ENCODE assay signal across 22 cellular contexts in the genomic region with DNA sequence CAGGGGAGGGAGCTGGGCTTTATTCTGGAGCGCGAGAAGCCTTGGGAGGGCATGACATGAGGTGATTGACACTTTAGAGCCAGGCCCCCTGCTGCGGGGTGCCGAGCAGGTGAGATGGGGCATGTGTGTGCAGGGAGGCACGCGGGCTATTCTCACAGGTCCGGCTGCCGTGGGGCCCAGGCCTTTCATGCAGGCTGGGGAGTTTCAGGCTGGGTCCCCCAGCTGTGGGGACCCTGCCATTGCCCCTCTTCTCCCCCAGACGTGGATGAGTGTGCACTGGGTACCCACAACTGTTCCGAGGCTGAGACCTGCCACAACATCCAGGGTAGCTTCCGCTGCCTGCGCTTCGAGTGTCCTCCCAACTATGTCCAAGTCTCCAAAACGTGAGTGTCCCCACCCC.
DNase-seq lines count a peak whose midpoint lies in the region; ATAC-seq and TF ChIP-seq lines count a peak whose summit lies in the region.
"Had no signal": no experiment of that assay in that cellular context is flagged by ENCODE, and none has a peak within 500 bp of the region (broad histone marks: within the 10 kb centered on the region; RNA-seq: fewer than 3 reads in every experiment).

No MANE protein-coding gene starts in this region.

- H3K4me3 Mint-ChIP-seq in CD4-positive, alpha-beta memory T cell, result no peak overlapping the region
- H3K4me3 Mint-ChIP-seq: B cell; CD4-positive, alpha-beta T cell; CD8-positive, alpha-beta memory T cell had no signal

- H3K9ac ChIP-seq in neuronal stem cell (ENCODE audit: low read depth, low read length, poor library complexity), result peak overlapping the region; percentile 3
- H3K9ac ChIP-seq: BLaER1 treated with 17β-estradiol and CSF1 and Interleukin-3, amounts not matched to agents 10 nM and 100 nM had no signal

- H2BK120ac ChIP-seq in neuronal stem cell (ENCODE audit: low read depth, low read length), result no peak overlapping the region

- peak overlapping the region; percentile 22 for H2AK5ac ChIP-seq in neuronal stem cell (ENCODE audit: low read depth, low read length)

- H3K4ac ChIP-seq in neuronal stem cell (ENCODE audit: low read length), result no peak overlapping the region

- no peak overlapping the region for H3K4me2 ChIP-seq in neuronal stem cell (ENCODE audit: insufficient read depth, low read length, poor library complexity, severe bottlenecking)
- H3K4me2 ChIP-seq: A549 had no signal

- peaks cover 4 to 6% of the 10 kb centered on the region in 2 donors for H3K4me1 ChIP-seq in neuronal stem cell (ENCODE audit: control insufficient read depth in 2 of 2, insufficient read depth in 1 of 2, low read depth in 1 of 2, low read length in 2 of 2)
- H3K4me1 ChIP-seq in CD4-positive, alpha-beta memory T cell (ENCODE audit: insufficient read depth, low read length), result no peaks in the 10 kb centered on the region
- H3K4me1 ChIP-seq: A549 had no signal

- no peak overlapping the region for H3K27ac Mint-ChIP-seq in CD4-positive, alpha-beta memory T cell
- H3K27ac Mint-ChIP-seq: B cell; CD4-positive, alpha-beta T cell; CD8-positive, alpha-beta memory T cell had no signal

- no peak overlapping the region for H3K23ac ChIP-seq in neuronal stem cell (ENCODE audit: low read depth, low read length, poor library complexity)

- TF ChIP-seq CTCF in RWPE1 (conservative IDR thresholded peaks at IDR 0.05; ENCODE audit: low read depth), result no peak

- no CpG with 5 or more reads among the region's 14 CpGs for WGBS in neuronal stem cell (ENCODE audit: extremely low coverage in 2 of 2, insufficient read length in 2 of 2, insufficient replicate concordance in 1 of 2), 2 donors

- H3K27me3 ChIP-seq in neuronal stem cell (ENCODE audit: control insufficient read depth in 3 of 3, insufficient read depth in 3 of 3, low read depth in 1 of 3, low read length in 3 of 3), result peaks cover 0 to 3% (median 0%) of the 10 kb centered on the region in 3 experiments
- no peaks in the 10 kb centered on the region for H3K27me3 ChIP-seq in CD4-positive, alpha-beta memory T cell (ENCODE audit: insufficient read depth, low read length)
- H3K27me3 ChIP-seq: BLaER1 treated with 17β-estradiol and CSF1 and Interleukin-3, amounts not matched to agents 10 nM and 100 nM had no signal

- H3K36me3 Mint-ChIP-seq in CD4-positive, alpha-beta memory T cell, result no peaks in the 10 kb centered on the region
- H3K36me3 Mint-ChIP-seq: CD8-positive, alpha-beta memory T cell had no signal

- peak overlapping the region; percentile 94 for H3K27ac ChIP-seq in RWPE1
- H3K27ac ChIP-seq in neuronal stem cell (replicated peaks; ENCODE audit: low read length), result no peak overlapping the region
- H3K27ac ChIP-seq in CD4-positive, alpha-beta memory T cell (ENCODE audit: low read depth, low read length), result no peak overlapping the region
- H3K27ac ChIP-seq: 22Rv1; A549; BLaER1 treated with 17β-estradiol and CSF1 and Interleukin-3, amounts not matched to agents 10 nM and 100 nM; C4-2B had no signal

- ATAC-seq in left ventricle myocardium superior, result no peak
- ATAC-seq in left cardiac atrium, result no peak
- ATAC-seq: A549, GM12878 had no signal

- H2BK5ac ChIP-seq in neuronal stem cell (ENCODE audit: low read length), result no peak overlapping the region

- no peak overlapping the region for H2BK15ac ChIP-seq in neuronal stem cell (ENCODE audit: low read length)

- H3K9me3 Mint-ChIP-seq in CD4-positive, alpha-beta memory T cell, result no peaks in the 10 kb centered on the region
- H3K9me3 Mint-ChIP-seq: CD4-positive, alpha-beta T cell; CD8-positive, alpha-beta memory T cell had no signal

- peaks cover 0 to 1% of the 10 kb centered on the region in 2 donors for H3K27me3 Mint-ChIP-seq in CD4-positive, alpha-beta memory T cell
- H3K27me3 Mint-ChIP-seq: B cell; CD4-positive, alpha-beta T cell had no signal

- no peak overlapping the region for H3K14ac ChIP-seq in neuronal stem cell (ENCODE audit: low read length)

- H2BK12ac ChIP-seq in neuronal stem cell (ENCODE audit: low read length), result no peak overlapping the region

- H4K91ac ChIP-seq in neuronal stem cell (ENCODE audit: low read depth, low read length, poor library complexity), result no peak overlapping the region

- CTCF ChIA-PET in RWPE1 (lab: Yijun Ruan, JAX), result interaction anchor here (1.2 kb wide), 1 partner anchor 138 kb away, joined by 3 read pairs; no protein-coding TSS in a partner anchor
- CTCF ChIA-PET in CD4-positive, alpha-beta memory T cell (lab: Charles Lee; ENCODE audit: partially characterized antibody), result interaction anchor here (1.2 to 1.6 kb wide), 2 partner anchors 12 to 15 kb away, joined by 3 to 4 read pairs; no protein-coding TSS in a partner anchor

- H3K4me1 Mint-ChIP-seq in CD4-positive, alpha-beta memory T cell, result no peaks in the 10 kb centered on the region
- H3K4me1 Mint-ChIP-seq: B cell; CD8-positive, alpha-beta memory T cell had no signal

- intact Hi-C loops in left ventricle myocardium superior (cut with micrococcal nuclease) (no loop called here), left cardiac atrium (cut with DNase I) (no loop called here)
- intact Hi-C loops in CD4-positive, alpha-beta memory T cell (cut with micrococcal nuclease), result no loop called here

- H4K8ac ChIP-seq in neuronal stem cell (ENCODE audit: low read depth, low read length), result no peak overlapping the region

- DNase-seq in left ventricle myocardium superior (peak; percentile 12), left cardiac atrium (no peak), RWPE1 (ENCODE audit: low spot score) (no peak), neuronal stem cell (ENCODE audit: low spot score) (no peak)
- no peak for DNase-seq in CD4-positive, alpha-beta memory T cell
- DNase-seq: AML-193; CD4-positive, alpha-beta T cell; CD8-positive, alpha-beta memory T cell; COR-L47; DMS 273 treated with DMSO at 0.1 percent for 48 hours; DMS153; DMS53; DMS79; DND-41; EL; GDM1 had no signal

- no peaks in the 10 kb centered on the region for H3K9me3 ChIP-seq in neuronal stem cell (replicated peaks in 1 of 2; ENCODE audit: control insufficient read depth in 2 of 2, insufficient read depth in 1 of 2, low read depth in 1 of 2, low read length in 2 of 2)
- H3K9me3 ChIP-seq in CD4-positive, alpha-beta memory T cell (ENCODE audit: control insufficient read depth in 1 of 2, low read length in 2 of 2), result no peaks in the 10 kb centered on the region
- H3K9me3 ChIP-seq: A549; BLaER1 treated with 17β-estradiol and CSF1 and Interleukin-3, amounts not matched to agents 10 nM and 100 nM had no signal

- H3K79me1 ChIP-seq in neuronal stem cell (ENCODE audit: low read depth, low read length), result no peaks in the 10 kb centered on the region

- no peak overlapping the region for H2AFZ ChIP-seq in neuronal stem cell (ENCODE audit: low read length)

- POLR2A ChIA-PET in RWPE1 (lab: Yijun Ruan, JAX; ENCODE audit: low non-redundant PET), result no interaction called here
- POLR2A ChIA-PET in CD4-positive, alpha-beta memory T cell (lab: Charles Lee; ENCODE audit: partially characterized antibody), result no interaction called here

- H3K36me3 ChIP-seq in neuronal stem cell (replicated peaks in 1 of 2; ENCODE audit: control insufficient read depth in 2 of 2, insufficient read depth in 2 of 2, low read length in 2 of 2), result no peaks in the 10 kb centered on the region
- H3K36me3 ChIP-seq in CD4-positive, alpha-beta memory T cell (ENCODE audit: insufficient read depth, low read length), result no peaks in the 10 kb centered on the region
- H3K36me3 ChIP-seq: BLaER1 treated with 17β-estradiol and CSF1 and Interleukin-3, amounts not matched to agents 10 nM and 100 nM had no signal

- no peak overlapping the region for H3K4me3 ChIP-seq in neuronal stem cell (ENCODE audit: low read length in 2 of 2)
- H3K4me3 ChIP-seq in CD4-positive, alpha-beta memory T cell (ENCODE audit: low read length in 2 of 2), result no peak overlapping the region
- H3K4me3 ChIP-seq: A549; BLaER1 treated with 17β-estradiol and CSF1 and Interleukin-3, amounts not matched to agents 10 nM and 100 nM; GM12878 had no signal

- peak overlapping the region; percentile 5 for H3K18ac ChIP-seq in neuronal stem cell (ENCODE audit: low read length)
